ENCODE assay signal across 14 cellular contexts in the genomic region with DNA sequence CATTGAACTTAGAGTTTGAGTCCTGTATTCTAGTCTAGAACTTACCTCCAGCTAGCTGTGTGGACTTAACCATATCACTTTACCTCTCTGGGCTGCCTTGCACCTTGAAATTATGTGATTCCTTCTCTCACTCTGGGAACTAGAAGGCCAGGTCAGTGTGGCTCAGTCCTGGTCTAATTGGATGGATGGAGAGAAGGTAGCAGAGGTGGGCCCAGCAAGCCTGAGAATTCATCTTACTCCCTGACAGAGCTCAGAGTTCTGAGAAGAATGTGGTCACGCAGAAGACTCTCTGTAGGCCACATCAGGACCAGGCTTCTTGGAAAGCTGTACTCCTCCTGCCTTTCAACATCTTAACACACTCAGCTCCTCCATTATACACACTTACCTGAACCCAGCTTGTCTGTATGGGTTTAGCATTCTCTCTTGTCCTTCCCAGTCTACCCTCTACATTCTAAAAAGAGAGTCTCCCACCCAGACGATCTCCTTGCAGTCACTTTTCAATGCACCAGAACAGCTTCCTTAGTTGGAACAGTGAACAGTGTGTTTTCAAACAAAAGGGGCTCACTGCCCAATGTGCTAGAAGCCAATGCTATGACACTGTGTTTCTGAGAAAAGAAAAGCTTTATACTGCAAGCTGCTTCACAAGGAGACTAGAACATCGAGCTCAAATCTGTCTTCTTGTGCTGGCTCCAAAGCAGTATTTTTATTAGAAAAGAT.
DNase-seq lines count a peak whose midpoint lies in the region; ATAC-seq, FAIRE-seq and TF ChIP-seq lines count a peak whose summit lies in the region.
"Had no signal": no experiment of that assay in that cellular context is flagged by ENCODE, and none has a peak within 500 bp of the region (broad histone marks: within the 10 kb centered on the region; RNA-seq: fewer than 3 reads in every experiment).

No MANE protein-coding gene starts in this region.

- TF ChIP-seq EP300 in gastroesophageal sphincter (IDR thresholded peaks at IDR 0.05), result no peak

- 52 to 55% methylated on average over 3 of the region's 3 CpGs for WGBS in gastroesophageal sphincter (ENCODE audit: low coverage in 1 of 2), 2 donors

- TF ChIP-seq POLR2A in gastroesophageal sphincter (IDR thresholded peaks at IDR 0.05), result no peak
- no peak for TF ChIP-seq POLR2A in H54 (IDR thresholded peaks at IDR 0.05; ENCODE audit: low read depth, low read length)
- no peak for TF ChIP-seq POLR2A in erythroblast (IDR thresholded peaks at IDR 0.05; ENCODE audit: low read length)

- TF ChIP-seq CTCF in gastroesophageal sphincter (IDR thresholded peaks at IDR 0.05), result no peak

- H3K27ac ChIP-seq in angular gyrus (ENCODE audit: low read depth, low read length), result peak overlapping the region; percentile 97
- H3K27ac ChIP-seq in gastroesophageal sphincter, result peak overlapping the region in 3 of 4 donors; percentile 46 to 60 (median 58)

- ATAC-seq in gastroesophageal sphincter, result no peak
- ATAC-seq: mucosa of descending colon had no signal

- DNase-seq in mucosa of gallbladder (ENCODE audit: low spot score) (peak; percentile 7), superior temporal gyrus (ENCODE audit: extremely low spot score) (peak; percentile 98), AML-193 (lab: John Stamatoyannopoulos, UW) (no peak), H54 (ENCODE audit: insufficient read length, low spot score) (no peak), erythroblast (lab: John Stamatoyannopoulos, UW) (no peak)
- DNase-seq in activated CD4-positive, alpha-beta T cell treated with anti-CD3 and anti-CD28 coated beads, Interleukin-2, amount 50 U/mL, for 48 hours, result no peak
- DNase-seq: mucosa of descending colon; NCI-H2171 treated with DMSO at 0.1 percent for 48 hours; NK-92 treated with Interleukin-12 subunit alpha and Interleukin-12 subunit beta, amount 100 ng/mL, for 24 hours; SIG-M5 had no signal

- H3K4me1 ChIP-seq in gastroesophageal sphincter, result peaks cover 0 to 16% (median 0%) of the 10 kb centered on the region in 3 donors

- no peaks in the 10 kb centered on the region for H3K36me3 ChIP-seq in gastroesophageal sphincter

- no peak for FAIRE-seq in H54 (lab: Jason Lieb, UNC)
- FAIRE-seq: astrocyte, urothelium cell line had no signal

- H3K4me3 ChIP-seq in gastroesophageal sphincter, result no peak overlapping the region
- H3K4me3 ChIP-seq: mucosa of descending colon had no signal

- H3K9me3 ChIP-seq in gastroesophageal sphincter, result peaks cover 0 to 5% (median 0%) of the 10 kb centered on the region in 3 donors

- no peaks in the 10 kb centered on the region for H3K27me3 ChIP-seq in gastroesophageal sphincter

Comparison
In these comparisons a context has a peak if more than half of its experiments do, and no peak if none do; other contexts are left out.
1. DNase-seq: peak in mucosa of gallbladder (single experiment) and superior temporal gyrus (single experiment); none in activated CD4-positive, alpha-beta T cell treated with anti-CD3 and anti-CD28 coated beads, Interleukin-2, amount 50 U/mL, for 48 hours (0 of 2), AML-193 (0 of 2), H54 (single experiment) and erythroblast (0 of 2).